ENCODE assay signal across 8 cellular contexts in the genomic region with DNA sequence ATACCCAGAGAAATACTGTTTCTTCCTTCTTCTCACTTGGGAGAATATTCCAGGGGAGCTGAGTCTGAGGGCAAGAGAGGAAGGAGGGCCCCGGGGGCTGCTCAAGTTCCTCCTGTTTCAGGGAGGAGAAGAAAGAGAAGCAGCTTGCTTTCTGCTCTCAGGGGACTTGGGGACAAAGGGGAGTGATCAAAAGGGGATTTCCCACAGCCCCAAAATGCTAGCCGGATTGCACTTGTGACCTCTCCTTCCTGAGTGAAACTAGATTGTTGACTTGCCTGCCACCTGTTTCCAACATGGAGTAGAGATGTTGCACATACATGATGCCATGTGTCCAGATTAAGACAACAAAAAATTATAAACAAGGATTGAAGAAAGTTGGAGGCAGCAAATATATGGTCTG. TPM values are rescaled to one million over a fixed set of nuclear protein-coding genes. Genes with fewer than 3 reads are reported as not detected.
DNase-seq lines count a peak whose midpoint lies in the region; ATAC-seq, FAIRE-seq and TF ChIP-seq lines count a peak whose summit lies in the region.

No MANE protein-coding gene starts in this region.

- H2BK120ac ChIP-seq in H9 (ENCODE audit: low read depth, low read length, poor library complexity, severe bottlenecking) = no peak overlapping the region

- H4K8ac ChIP-seq in H9 (replicated peaks; ENCODE audit: insufficient read length, low read depth, low read length) = no peak overlapping the region

- no peak overlapping the region for H3K18ac ChIP-seq in H9 (ENCODE audit: insufficient read length, low read depth, low read length)

- no peak overlapping the region for H4K91ac ChIP-seq in H9 (ENCODE audit: insufficient read length, low read depth, low read length)

- peak overlapping the region; percentile 96 for H3K27ac Mint-ChIP-seq in stimulated activated memory B cell treated with anti-CD40 and anti-IgM and Interleukin-4, amounts not matched to agents 10 μg/mL and 1 μg/mL and 100 μg/mL, for 72 hours
- no peak overlapping the region for H3K27ac Mint-ChIP-seq in H9

- H3K27me3 Mint-ChIP-seq in stimulated activated memory B cell treated with anti-CD40 and anti-IgM and Interleukin-4, amounts not matched to agents 10 μg/mL and 1 μg/mL and 100 μg/mL, for 72 hours = no peaks in the 10 kb centered on the region
- no peaks in the 10 kb centered on the region for H3K27me3 Mint-ChIP-seq in H9 (ENCODE audit: low read depth)

- no peak overlapping the region for H2BK12ac ChIP-seq in H9 (ENCODE audit: insufficient read length, low read depth, low read length)

- no peak overlapping the region for H3K56ac ChIP-seq in H9 (ENCODE audit: insufficient read length, low read depth, low read length)

- H3K4me1 ChIP-seq in H9 (ENCODE audit: insufficient read depth, low read length) = no peaks in the 10 kb centered on the region

- H2AFZ ChIP-seq in H9 (ENCODE audit: low read length) = no peak overlapping the region

- no peaks in the 10 kb centered on the region for H3K23me2 ChIP-seq in H9 (ENCODE audit: insufficient read length, low read depth, low read length, poor library complexity, severe bottlenecking)

- no peaks in the 10 kb centered on the region for H3K79me1 ChIP-seq in H9 (ENCODE audit: insufficient read depth, low read depth, low read length, poor library complexity, severe bottlenecking)

- FAIRE-seq in urothelium cell line (lab: Jason Lieb, UNC) = no peak

- H2BK15ac ChIP-seq in H9 (ENCODE audit: low read depth, low read length) = no peak overlapping the region

- H3K27me3 ChIP-seq in brain microvascular endothelial cell (replicated peaks) = no peaks in the 10 kb centered on the region
- no peaks in the 10 kb centered on the region for H3K27me3 ChIP-seq in H9 (ENCODE audit: insufficient read depth, low read length)

- H3K36me3 ChIP-seq in brain microvascular endothelial cell (replicated peaks) = no peaks in the 10 kb centered on the region

- peak overlapping the region; percentile 70 for H3K4me3 Mint-ChIP-seq in stimulated activated memory B cell treated with anti-CD40 and anti-IgM and Interleukin-4, amounts not matched to agents 10 μg/mL and 1 μg/mL and 100 μg/mL, for 72 hours
- no peak overlapping the region for H3K4me3 Mint-ChIP-seq in H9

- no peak overlapping the region for H4K5ac ChIP-seq in H9 (ENCODE audit: insufficient read length, low read depth, low read length)

- peaks cover 4% of the 10 kb centered on the region for H3K36me3 Mint-ChIP-seq in stimulated activated memory B cell treated with anti-CD40 and anti-IgM and Interleukin-4, amounts not matched to agents 10 μg/mL and 1 μg/mL and 100 μg/mL, for 72 hours
- H3K36me3 Mint-ChIP-seq in H9 (ENCODE audit: insufficient read depth in 1 of 3, low read depth in 3 of 3) = no peaks in the 10 kb centered on the region; a peak in 1 of 7 replicates

- ATAC-seq in GM21360 (IDR thresholded peaks at IDR 0.05; ENCODE audit: unreplicated experiment) (peak; percentile 70), HG03520 (IDR thresholded peaks at IDR 0.05; ENCODE audit: unreplicated experiment) (peak; percentile 76)
- peak; percentile 84 for ATAC-seq in stimulated activated memory B cell treated with anti-CD40 and anti-IgM and Interleukin-4, amounts not matched to agents 10 μg/mL and 1 μg/mL and 100 μg/mL, for 72 hours

- H2BK5ac ChIP-seq in H9 (ENCODE audit: insufficient read length, low read length) = no peak overlapping the region

- no peak overlapping the region for H3K4ac ChIP-seq in H9 (ENCODE audit: low read depth, low read length)

- peaks cover 77% of the 10 kb centered on the region for H3K4me1 Mint-ChIP-seq in stimulated activated memory B cell treated with anti-CD40 and anti-IgM and Interleukin-4, amounts not matched to agents 10 μg/mL and 1 μg/mL and 100 μg/mL, for 72 hours
- H3K4me1 Mint-ChIP-seq in H9 = peaks cover 6 to 11% of the 10 kb centered on the region in 2 experiments; a peak in 3 of 4 replicates

- H3K9me3 ChIP-seq in H9 (ENCODE audit: control insufficient read depth, low read depth, low read length) = no peaks in the 10 kb centered on the region

- TF ChIP-seq CTCF in GM13976 (IDR thresholded peaks at IDR 0.05; ENCODE audit: borderline replicate concordance, control extremely low read depth, extremely low read depth, insufficient read depth, missing control alignments) = no peak
- TF ChIP-seq CTCF in brain microvascular endothelial cell (IDR thresholded peaks at IDR 0.05; ENCODE audit: low read depth, low read length, missing control alignments) = no peak
- TF ChIP-seq CTCF in H9 (conservative IDR thresholded peaks at IDR 0.05) = no peak

- no peak overlapping the region for H3K9ac ChIP-seq in H9 (ENCODE audit: extremely low read depth, insufficient read length, low read length)

- DNase-seq in GM13976 (ENCODE audit: low spot score) (peak; percentile 83), brain microvascular endothelial cell (no peak), H9 (no peak), urothelium cell line (ENCODE audit: low spot score) (no peak)
- DNase-seq in activated gamma-delta T cell treated with anti-CD3 and anti-CD28 coated beads, Interleukin-2, amount 50 U/mL, for 16 hours (ENCODE audit: low read depth) = peak; percentile 29

- no peak overlapping the region for H3K23ac ChIP-seq in H9 (ENCODE audit: insufficient read length, low read depth, low read length)

- H3K27ac ChIP-seq in brain microvascular endothelial cell (no peak overlapping the region), H9 (ENCODE audit: insufficient read length, low read depth, low read length) (no peak overlapping the region)

- H3K14ac ChIP-seq in H9 (ENCODE audit: insufficient read depth, low read length) = no peak overlapping the region

- no peak overlapping the region for H3T11ph ChIP-seq in H9 (ENCODE audit: low read length)

- no peak overlapping the region for H2AK5ac ChIP-seq in H9 (ENCODE audit: insufficient read length, low read length)

- no peaks in the 10 kb centered on the region for H3K9me3 Mint-ChIP-seq in stimulated activated memory B cell treated with anti-CD40 and anti-IgM and Interleukin-4, amounts not matched to agents 10 μg/mL and 1 μg/mL and 100 μg/mL, for 72 hours
- H3K9me3 Mint-ChIP-seq in H9 = 0 out of 5 replicates have a peak, but pooled peaks cover 0 to 2% of the 10 kb centered on the region in 2 experiments

- H2BK20ac ChIP-seq in H9 (ENCODE audit: low read depth, low read length, poor library complexity, severe bottlenecking) = no peak overlapping the region

- H3K4me2 ChIP-seq in H9 (ENCODE audit: insufficient read depth, insufficient read length, low read length) = no peak overlapping the region

- no peaks in the 10 kb centered on the region for H4K20me1 ChIP-seq in H9 (ENCODE audit: control insufficient read depth, insufficient read depth, insufficient read length)

- no peak overlapping the region for H3K4me3 ChIP-seq in brain microvascular endothelial cell (ENCODE audit: low read depth, low read length)

- H3K79me2 ChIP-seq in H9 (ENCODE audit: insufficient read depth, low read length) = no peaks in the 10 kb centered on the region

- in situ Hi-C loops in GM13976 (cut with MboI; ENCODE audit: low sequenced_read_pairs, unreplicated experiment) = no loop called here
- in situ Hi-C loops in brain microvascular endothelial cell (cut with HindIII; ENCODE audit: low pct_ligation_motif_present, low sequenced_read_pairs) = no loop called here

- WGBS in H9 (ENCODE audit: extremely low coverage, insufficient read length, low lambda C conversion rate) = no CpG with 5 or more reads among the region's 2 CpGs

RNA-seq across cellular contexts. Expression of a gene that starts 28.7 kb away (rescaled TPM):
- 22.6 and 29.3 TPM in 2 replicates for total RNA-seq in H9 (2021)

Comparison
In these comparisons a context has a peak if more than half of its experiments do, and no peak if none do; other contexts are left out.
1. DNase-seq: peak in GM13976 (single experiment) and activated gamma-delta T cell treated with anti-CD3 and anti-CD28 coated beads, Interleukin-2, amount 50 U/mL, for 16 hours (single experiment); none in brain microvascular endothelial cell (single experiment), H9 (single experiment) and urothelium cell line (single experiment).
2. Peak in every context shown above with its lines, with median percentiles within 50 percentile points of each other: ATAC-seq.